In genomic region chr7:91372323-91372722, GRCh38 we compare ENCODE assay signal across 25 cellular contexts.
"Had no signal": no experiment of that assay in that cellular context is flagged by ENCODE, and none has a peak within 500 bp of the region (broad histone marks: within the 10 kb centered on the region; RNA-seq: fewer than 3 reads in every experiment).

No MANE protein-coding gene starts in this region.

- H3K27me3 ChIP-seq: ovary, suprapubic skin, tibial artery, upper lobe of right lung, uterus had no signal

- H3K4me3 ChIP-seq: left ventricle myocardium inferior, lung, ovary, skin epidermis, suprapubic skin, thoracic aorta, tibial artery, upper lobe of right lung, uterus had no signal

- DNase-seq: hypothalamus; immature natural killer cell; kidney; left colon; left ventricle myocardium inferior; naive thymus-derived CD8-positive, alpha-beta T cell; ovary; retina; right cardiac atrium; stimulated activated CD4-positive, alpha-beta T cell treated with anti-CD3 and anti-CD28 coated beads, Interleukin-12 subunit alpha, Interleukin-12 subunit beta, amount 100 ng/mL, for 4 hours; stimulated activated CD4-positive, alpha-beta T cell treated with anti-CD3 and anti-CD28 coated beads, Interleukin-15, amount 100 ng/mL, for 24 hours; stimulated activated CD4-positive, alpha-beta T cell treated with anti-CD3 and anti-CD28 coated beads, Interleukin-2, amount 100 ng/mL, for 24 hours; stimulated activated CD4-positive, alpha-beta T cell treated with anti-CD3 and anti-CD28 coated beads, Interleukin-4, amount 100 ng/mL, for 24 hours; stimulated activated naive CD4-positive, alpha-beta T cell; tibial artery; trophoblast cell; upper lobe of right lung; uterus had no signal

- FAIRE-seq: islet of Langerhans, kidney had no signal

- H3K36me3 ChIP-seq: left ventricle myocardium inferior, ovary, suprapubic skin, thoracic aorta, tibial artery, upper lobe of right lung, uterus had no signal

- H3K4me1 ChIP-seq: left ventricle myocardium inferior, suprapubic skin, tibial artery, upper lobe of right lung, uterus had no signal

- H3K27ac ChIP-seq: left ventricle myocardium inferior, ovary, skin epidermis, suprapubic skin, thoracic aorta, tibial artery, upper lobe of right lung, uterus had no signal

- H3K9me3 ChIP-seq: left ventricle myocardium inferior, ovary, suprapubic skin, thoracic aorta, tibial artery, upper lobe of right lung, uterus had no signal

- ATAC-seq: left colon; naive thymus-derived CD8-positive, alpha-beta T cell; right cardiac atrium; sciatic nerve; stimulated activated effector memory CD8-positive, alpha-beta T cell treated with anti-CD3 and anti-CD28 coated beads, Interleukin-12 subunit alpha, Interleukin-12 subunit beta, amount 100 ng/mL, for 72 hours; upper lobe of right lung had no signal
